In genomic region chr4:158996669-158997074, GRCh38 we compare ENCODE assay signal across 1 cellular context.
TF ChIP-seq lines count a peak whose summit lies in the region.

No MANE protein-coding gene starts in this region.

TF ChIP-seq in HEK293, 187 proteins besides CTCF, POLR2A, EP300 and RAD21 (continued from another document and continues in another):
- TF ChIP-seq ZBTB49 (tag by site-specific recombination; IDR thresholded peaks at IDR 0.05; ENCODE audit: low read depth): no peak
- TF ChIP-seq ZBTB11 (tag by site-specific recombination; conservative IDR thresholded peaks at IDR 0.05; ENCODE audit: low read depth): no peak
- TF ChIP-seq KLF7 (tag by site-specific recombination; IDR thresholded peaks at IDR 0.05; ENCODE audit: borderline replicate concordance): no peak
- TF ChIP-seq ZNF521 (tag by site-specific recombination; IDR thresholded peaks at IDR 0.05): no peak
- no peak for TF ChIP-seq PATZ1 (tag by site-specific recombination; IDR thresholded peaks at IDR 0.05)
- no peak for TF ChIP-seq ZNF221 (tag by site-specific recombination; IDR thresholded peaks at IDR 0.05; ENCODE audit: borderline replicate concordance)
- no peak for TF ChIP-seq RBAK (tag by site-specific recombination; IDR thresholded peaks at IDR 0.05)
- TF ChIP-seq ZNF704 (tag by site-specific recombination; IDR thresholded peaks at IDR 0.05): no peak
- TF ChIP-seq ZBTB10 (tag by site-specific recombination; IDR thresholded peaks at IDR 0.05): no peak
- TF ChIP-seq ZSCAN16 (tag by site-specific recombination; IDR thresholded peaks at IDR 0.05): no peak
- TF ChIP-seq ZNF112 (tag by site-specific recombination; IDR thresholded peaks at IDR 0.05): no peak
- TF ChIP-seq ZNF335 (tag by site-specific recombination; conservative IDR thresholded peaks at IDR 0.05): peak; percentile 66
- peak; percentile 66 for TF ChIP-seq PRDM10 (tag by site-specific recombination; IDR thresholded peaks at IDR 0.05)
- TF ChIP-seq ZNF670 (tag by site-specific recombination; IDR thresholded peaks at IDR 0.05; ENCODE audit: low read depth): no peak
- TF ChIP-seq INSM2 (tag by site-specific recombination; IDR thresholded peaks at IDR 0.05): peak; percentile 82
- no peak for TF ChIP-seq ZNF549 (tag by site-specific recombination; IDR thresholded peaks at IDR 0.05)
- TF ChIP-seq ZNF184 (tag by site-specific recombination; IDR thresholded peaks at IDR 0.05): peak; percentile 90
- no peak for TF ChIP-seq ZNF146 (tag by site-specific recombination; IDR thresholded peaks at IDR 0.05)
- TF ChIP-seq HIC1 (tag by site-specific recombination; IDR thresholded peaks at IDR 0.05): peak; percentile 62; the same call in 1 of the 2 replicates
- TF ChIP-seq ZNF777 (tag by site-specific recombination; IDR thresholded peaks at IDR 0.05; ENCODE audit: borderline replicate concordance): no peak
- TF ChIP-seq ZNF561 (tag by site-specific recombination; IDR thresholded peaks at IDR 0.05; ENCODE audit: borderline replicate concordance): 0 out of 2 replicates have a peak, but pooled peaks have one; percentile 48
- TF ChIP-seq SCRT2 (tag by site-specific recombination; IDR thresholded peaks at IDR 0.05): no peak
- TF ChIP-seq ZNF148 (tag by site-specific recombination; IDR thresholded peaks at IDR 0.05; ENCODE audit: borderline replicate concordance): no peak
- no peak for TF ChIP-seq ZNF473 (tag by site-specific recombination; IDR thresholded peaks at IDR 0.05)
- TF ChIP-seq ZBTB17 (tag by site-specific recombination; IDR thresholded peaks at IDR 0.05): peak; percentile 87
- no peak for TF ChIP-seq ZNF404 (tag by site-specific recombination; IDR thresholded peaks at IDR 0.05)
- no peak for TF ChIP-seq ZBTB6 (tag by site-specific recombination; IDR thresholded peaks at IDR 0.05)
